ENCODE assay signal across 2 cellular contexts in genomic region chr11:18633256-18634139, GRCh38.
TF ChIP-seq lines count a peak whose summit lies in the region.

No MANE protein-coding gene starts in this region.

TF ChIP-seq in A549, 52 proteins besides CTCF, POLR2A, EP300 and RAD21:
- TF ChIP-seq PHF8 (IDR thresholded peaks at IDR 0.05; ENCODE audit: borderline replicate concordance, low read depth) (no peak), NR3C1 (IDR thresholded peaks at IDR 0.05) (no peak), RARB (CRISPR knock-in tag; IDR thresholded peaks at IDR 0.05) (no peak), FOXS1 (CRISPR knock-in tag; IDR thresholded peaks at IDR 0.05) (no peak), KDM1A (IDR thresholded peaks at IDR 0.05; ENCODE audit: low read depth) (no peak), NPAS2 (CRISPR knock-in tag; IDR thresholded peaks at IDR 0.05; ENCODE audit: borderline replicate concordance) (no peak), KDM5A (IDR thresholded peaks at IDR 0.05) (no peak), TFCP2L1 (CRISPR knock-in tag; IDR thresholded peaks at IDR 0.05) (no peak), CHD4 (IDR thresholded peaks at IDR 0.05; ENCODE audit: borderline replicate concordance) (no peak), CHD2 (IDR thresholded peaks at IDR 0.05; ENCODE audit: low read length, partially characterized antibody) (no peak), MAFK (IDR thresholded peaks at IDR 0.05; ENCODE audit: partially characterized antibody) (no peak), TP53 (CRISPR knock-in tag; IDR thresholded peaks at IDR 0.05) (no peak), FOSL2 (IDR thresholded peaks at IDR 0.05) (no peak), FOSL2 (CRISPR knock-in tag; IDR thresholded peaks at IDR 0.05) (no peak), HOXB13 (CRISPR knock-in tag; IDR thresholded peaks at IDR 0.05; ENCODE audit: low read depth) (no peak), SMC3 (IDR thresholded peaks at IDR 0.05) (no peak), E2F6 (IDR thresholded peaks at IDR 0.05; ENCODE audit: borderline replicate concordance, low read depth) (no peak), RCOR1 (IDR thresholded peaks at IDR 0.05; ENCODE audit: low read depth, low read length) (no peak)
- TF ChIP-seq, protein P1, sequence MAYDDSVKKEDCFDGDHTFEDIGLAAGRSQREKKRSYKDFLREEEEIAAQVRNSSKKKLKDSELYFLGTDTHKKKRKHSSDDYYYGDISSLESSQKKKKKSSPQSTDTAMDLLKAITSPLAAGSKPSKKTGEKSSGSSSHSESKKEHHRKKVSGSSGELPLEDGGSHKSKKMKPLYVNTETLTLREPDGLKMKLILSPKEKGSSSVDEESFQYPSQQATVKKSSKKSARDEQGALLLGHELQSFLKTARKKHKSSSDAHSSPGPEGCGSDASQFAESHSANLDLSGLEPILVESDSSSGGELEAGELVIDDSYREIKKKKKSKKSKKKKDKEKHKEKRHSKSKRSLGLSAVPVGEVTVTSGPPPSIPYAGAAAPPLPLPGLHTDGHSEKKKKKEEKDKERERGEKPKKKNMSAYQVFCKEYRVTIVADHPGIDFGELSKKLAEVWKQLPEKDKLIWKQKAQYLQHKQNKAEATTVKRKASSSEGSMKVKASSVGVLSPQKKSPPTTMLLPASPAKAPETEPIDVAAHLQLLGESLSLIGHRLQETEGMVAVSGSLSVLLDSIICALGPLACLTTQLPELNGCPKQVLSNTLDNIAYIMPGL (CRISPR knock-in tag; IDR thresholded peaks at IDR 0.05; ENCODE audit: borderline replicate concordance), result no peak
- TF ChIP-seq, protein P2, sequence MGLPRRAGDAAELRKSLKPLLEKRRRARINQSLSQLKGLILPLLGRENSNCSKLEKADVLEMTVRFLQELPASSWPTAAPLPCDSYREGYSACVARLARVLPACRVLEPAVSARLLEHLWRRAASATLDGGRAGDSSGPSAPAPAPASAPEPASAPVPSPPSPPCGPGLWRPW (IDR thresholded peaks at IDR 0.05), result no peak

TF ChIP-seq in endothelial cell of umbilical vein, 7 proteins besides CTCF, POLR2A, EP300 and RAD21:
- TF ChIP-seq GATA2 (IDR thresholded peaks at IDR 0.05; ENCODE audit: insufficient read depth, insufficient read length, low read depth, low read length), result no peak
- no peak for TF ChIP-seq POLR2AphosphoS5 (IDR thresholded peaks at IDR 0.05; ENCODE audit: insufficient read depth, low read depth, low read length)
- TF ChIP-seq JUN (IDR thresholded peaks at IDR 0.05; ENCODE audit: borderline replicate concordance, insufficient read depth, insufficient read length, low read depth), result no peak
- no peak for TF ChIP-seq FOS (IDR thresholded peaks at IDR 0.05; ENCODE audit: borderline replicate concordance, insufficient read depth, low read length)
- no peak for TF ChIP-seq EZH2 (IDR thresholded peaks at IDR 0.05; ENCODE audit: borderline replicate concordance, low read depth, low read length, severe bottlenecking)
- TF ChIP-seq, protein P3, sequence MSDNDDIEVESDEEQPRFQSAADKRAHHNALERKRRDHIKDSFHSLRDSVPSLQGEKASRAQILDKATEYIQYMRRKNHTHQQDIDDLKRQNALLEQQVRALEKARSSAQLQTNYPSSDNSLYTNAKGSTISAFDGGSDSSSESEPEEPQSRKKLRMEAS (IDR thresholded peaks at IDR 0.05; ENCODE audit: insufficient read depth, insufficient read length), result no peak
- TF ChIP-seq MYC (IDR thresholded peaks at IDR 0.05; ENCODE audit: low read depth, low read length), result no peak
